In the genomic region with DNA sequence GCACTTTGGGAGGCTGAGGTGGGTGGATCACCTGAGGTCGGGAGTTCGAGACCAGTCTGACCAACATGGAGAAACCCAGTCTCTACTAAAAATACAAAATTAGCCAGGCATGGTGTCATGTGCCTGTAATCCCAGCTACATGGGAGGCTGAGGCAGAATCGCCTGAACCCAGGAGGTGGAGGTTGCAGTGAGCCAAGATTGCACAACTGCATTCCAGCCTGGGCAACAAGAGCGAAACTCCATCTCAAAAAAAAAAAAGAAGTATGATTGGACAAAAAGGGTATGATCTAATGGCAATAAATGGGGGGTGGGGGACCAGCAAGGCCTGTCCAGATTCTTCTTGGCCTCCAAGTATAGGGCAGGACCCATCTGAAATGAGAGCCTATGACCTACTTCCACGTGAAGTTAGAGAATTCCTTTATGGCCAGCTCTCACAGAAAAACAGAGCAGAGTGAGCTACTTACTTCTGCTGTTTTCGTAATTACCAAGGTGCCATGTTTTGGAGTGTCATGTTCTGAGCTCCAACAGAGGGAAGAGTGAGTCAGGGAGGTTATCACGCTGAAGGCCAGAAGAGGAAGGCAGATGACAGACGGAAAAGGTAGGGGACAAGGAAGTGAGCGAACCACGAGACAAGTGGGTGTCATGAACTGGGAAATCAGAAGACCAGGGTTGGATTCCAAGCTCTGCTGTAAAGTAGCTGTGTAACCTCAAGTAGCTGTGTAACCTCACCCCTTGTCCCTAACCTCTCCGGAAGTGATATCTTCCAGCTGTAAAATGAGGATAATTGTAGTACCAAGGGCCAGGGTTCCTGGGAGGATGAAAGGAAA, we compare ENCODE assay signal across 2 cellular contexts.
TF ChIP-seq lines count a peak whose summit lies in the region.

No MANE protein-coding gene starts in this region.

TF ChIP-seq in liver, 16 proteins besides CTCF, POLR2A, EP300 and RAD21:
- TF ChIP-seq YY1 (IDR thresholded peaks at IDR 0.05) (no peak), HNF4G (IDR thresholded peaks at IDR 0.05) (no peak), MAX (IDR thresholded peaks at IDR 0.05) (no peak), JUND (IDR thresholded peaks at IDR 0.05) (peak in 1 of 2 donors; percentile 39), RXRA (IDR thresholded peaks at IDR 0.05) (peak; percentile 42 to 67), FOXA1 (IDR thresholded peaks at IDR 0.05) (no peak), SP1 (IDR thresholded peaks at IDR 0.05) (peak; percentile 31), EGR1 (IDR thresholded peaks at IDR 0.05; ENCODE audit: low read depth in 2 of 2) (no peak), NR2F2 (IDR thresholded peaks at IDR 0.05) (peak; percentile 90), HNF4A (conservative IDR thresholded peaks at IDR 0.05) (no peak), REST (IDR thresholded peaks at IDR 0.05) (no peak), GABPA (IDR thresholded peaks at IDR 0.05 in 1 of 2, conservative IDR thresholded peaks at IDR 0.05 in 1 of 2) (no peak)
- TF ChIP-seq, protein P1, sequence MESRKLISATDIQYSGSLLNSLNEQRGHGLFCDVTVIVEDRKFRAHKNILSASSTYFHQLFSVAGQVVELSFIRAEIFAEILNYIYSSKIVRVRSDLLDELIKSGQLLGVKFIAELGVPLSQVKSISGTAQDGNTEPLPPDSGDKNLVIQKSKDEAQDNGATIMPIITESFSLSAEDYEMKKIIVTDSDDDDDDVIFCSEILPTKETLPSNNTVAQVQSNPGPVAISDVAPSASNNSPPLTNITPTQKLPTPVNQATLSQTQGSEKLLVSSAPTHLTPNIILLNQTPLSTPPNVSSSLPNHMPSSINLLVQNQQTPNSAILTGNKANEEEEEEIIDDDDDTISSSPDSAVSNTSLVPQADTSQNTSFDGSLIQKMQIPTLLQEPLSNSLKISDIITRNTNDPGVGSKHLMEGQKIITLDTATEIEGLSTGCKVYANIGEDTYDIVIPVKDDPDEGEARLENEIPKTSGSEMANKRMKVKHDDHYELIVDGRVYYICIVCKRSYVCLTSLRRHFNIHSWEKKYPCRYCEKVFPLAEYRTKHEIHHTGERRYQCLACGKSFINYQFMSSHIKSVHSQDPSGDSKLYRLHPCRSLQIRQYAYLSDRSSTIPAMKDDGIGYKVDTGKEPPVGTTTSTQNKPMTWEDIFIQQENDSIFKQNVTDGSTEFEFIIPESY (IDR thresholded peaks at IDR 0.05), result no peak

TF ChIP-seq in HepG2, 621 proteins besides CTCF, POLR2A, EP300 and RAD21:
- TF ChIP-seq HNF4G (IDR thresholded peaks at IDR 0.05; ENCODE audit: borderline replicate concordance, low read depth, low read length) (no peak), HNF4G (CRISPR knock-in tag; IDR thresholded peaks at IDR 0.05; ENCODE audit: borderline replicate concordance, low read depth) (no peak), ZNF841 (CRISPR knock-in tag; IDR thresholded peaks at IDR 0.05; ENCODE audit: borderline replicate concordance) (no peak), ZKSCAN1 (IDR thresholded peaks at IDR 0.05; ENCODE audit: low read length) (no peak)
